8 cellular contexts compared by ENCODE assay signal in the genomic region with DNA sequence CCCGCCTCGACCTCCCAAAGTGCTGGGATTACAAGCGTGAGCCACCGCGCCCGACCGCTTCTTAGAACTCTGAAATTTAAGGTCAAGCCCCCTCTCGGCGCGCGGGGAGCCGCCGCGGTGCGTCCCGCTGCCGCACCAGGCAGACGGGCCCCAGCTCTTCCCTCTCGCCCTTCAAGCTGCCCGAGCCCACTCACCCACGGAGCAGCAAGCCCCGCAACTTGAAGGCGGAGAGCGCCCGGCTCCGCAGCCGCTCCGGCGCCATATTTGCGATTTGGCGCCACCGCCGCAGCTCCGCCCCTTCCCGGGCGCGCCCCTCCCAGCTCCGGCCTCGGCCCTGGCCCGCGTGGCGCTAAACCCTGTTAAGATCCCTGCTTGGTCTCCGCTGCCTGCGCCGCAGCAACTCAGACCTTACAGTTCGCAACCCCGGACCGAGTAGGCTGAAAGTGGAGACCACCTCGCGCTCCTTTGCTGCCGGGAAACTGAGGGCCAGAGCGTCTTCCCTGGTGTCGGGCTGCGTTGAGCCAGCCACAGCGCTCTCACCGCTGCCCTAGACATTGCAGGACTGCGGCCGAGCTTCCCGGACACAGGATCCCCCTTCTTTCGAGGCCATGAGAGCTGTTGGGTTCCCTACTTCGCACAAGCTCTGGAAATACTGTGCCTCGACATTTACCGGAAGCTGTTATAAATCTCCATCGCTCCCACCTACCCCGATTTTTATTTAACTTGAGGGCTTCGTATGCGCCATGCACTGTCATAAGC. TPM values are rescaled to one million over a fixed set of nuclear protein-coding genes. Genes with fewer than 3 reads are reported as not detected.
DNase-seq lines count a peak whose midpoint lies in the region; ATAC-seq lines count a peak whose summit lies in the region.

POLE2 (minus strand) TSS at position 273 of the 759 bp plus-strand sequence; CDS start at position 262, 11 bp downstream.

- peaks cover 12% of the 10 kb centered on the region for H3K36me3 Mint-ChIP-seq in activated CD4-positive, alpha-beta T cell treated with anti-CD3 and anti-CD28 coated beads for 36 hours (ENCODE audit: low read depth)

- CTCF ChIA-PET in activated CD4-positive, alpha-beta T cell treated with anti-CD3 and anti-CD28 coated beads for 36 hours (lab: Charles Lee) = interaction anchor here (0.6 to 2.6 kb wide), 10 partner anchors 10 to 1074 kb away, joined by 3 to 10 read pairs (median 4); partner anchors contain the start of genes KLHDC2, MGAT2, NEMF and RPL36AL

- H3K4me3 Mint-ChIP-seq in activated CD4-positive, alpha-beta T cell treated with anti-CD3 and anti-CD28 coated beads for 36 hours = peak within 1 kb of the TSS; percentile 87

- peak within 1 kb of the TSS; percentile 87 for H3K27ac Mint-ChIP-seq in activated CD4-positive, alpha-beta T cell treated with anti-CD3 and anti-CD28 coated beads for 36 hours

- intact Hi-C loops in activated CD4-positive, alpha-beta T cell treated with anti-CD3 and anti-CD28 coated beads for 36 hours (cut with DNase I, micrococcal nuclease) = loop anchor here (1.0 to 10.0 kb wide), 6 partner anchors 53 to 1137 kb away; partner anchors contain the start of genes DNAAF2 (in 1 of the 2), KLHDC2 (in 1 of the 2), RPS29 (in 1 of the 2) and SOS2 (in 1 of the 2)
- intact Hi-C loops in left colon (cut with DNase I, micrococcal nuclease) = no loop called here

- peaks cover 40% of the 10 kb centered on the region for H3K4me1 Mint-ChIP-seq in activated CD4-positive, alpha-beta T cell treated with anti-CD3 and anti-CD28 coated beads for 36 hours

- H3K27me3 Mint-ChIP-seq in activated CD4-positive, alpha-beta T cell treated with anti-CD3 and anti-CD28 coated beads for 36 hours = no peaks in the 10 kb centered on the region

- ATAC-seq in GM18873 (IDR thresholded peaks at IDR 0.05; ENCODE audit: low FRiP score, unreplicated experiment) = peak; percentile 65
- peak; percentile 81 for ATAC-seq in HG03135 (IDR thresholded peaks at IDR 0.05; ENCODE audit: unreplicated experiment)
- ATAC-seq in activated CD4-positive, alpha-beta T cell treated with anti-CD3 and anti-CD28 coated beads for 36 hours = peak; percentile 85
- peak; percentile 87 for ATAC-seq in left colon

- H3K27ac ChIP-seq in cingulate gyrus (ENCODE audit: low read depth, low read length) = peak within 1 kb of the TSS; percentile 84

- DNase-seq in AG08396 (ENCODE audit: low spot score) (peak; percentile 86), NCI-H446 (lab: John Stamatoyannopoulos, UW) (peak; percentile 63 to 82), left colon (peak; percentile 61 to 82)
- peak; percentile 88 for DNase-seq in activated CD4-positive, alpha-beta T cell treated with anti-CD3 and anti-CD28 coated beads for 36 hours
- peak; percentile 66 to 79 for DNase-seq in stimulated activated CD4-positive, alpha-beta T cell treated with anti-CD3 and anti-CD28 coated beads, Interleukin-1b, Interleukin-23, amount 100 ng/mL, for 4 hours (ENCODE audit: low read depth in 2 of 2)

- H3K9me3 Mint-ChIP-seq in activated CD4-positive, alpha-beta T cell treated with anti-CD3 and anti-CD28 coated beads for 36 hours (ENCODE audit: low read depth) = no peaks in the 10 kb centered on the region

- POLR2A ChIA-PET in activated CD4-positive, alpha-beta T cell treated with anti-CD3 and anti-CD28 coated beads for 36 hours (lab: Charles Lee) = interaction anchor here (0.9 to 1.4 kb wide), 4 partner anchors 52 to 80 kb away, joined by 3 to 10 read pairs (median 5); partner anchors contain the start of genes KLHDC2, MGAT2 and RPL36AL

RNA-seq across cellular contexts. Expression of gene POLE2, which starts in this region (rescaled TPM):
- 10 to 100 TPM; 43.0 to 46.5 TPM for total RNA-seq in activated CD4-positive, alpha-beta T cell treated with anti-CD3 and anti-CD28 coated beads for 36 hours
- total RNA-seq in left colon = 1 to 10 TPM; 2.5 to 7.8 TPM

Comparison
In these comparisons a context has a peak if more than half of its experiments do, and no peak if none do; other contexts are left out.
1. Peak in every context shown above with its lines: DNase-seq, ATAC-seq and H3K27ac ChIP-seq.
2. RNA of gene POLE2 (total RNA-seq): 43.0 to 46.5 TPM in activated CD4-positive, alpha-beta T cell treated with anti-CD3 and anti-CD28 coated beads for 36 hours; 2.5 to 7.8 TPM in left colon; every median in the first group is over 4 times any median in the second.
3. intact Hi-C loops: an anchor here in activated CD4-positive, alpha-beta T cell treated with anti-CD3 and anti-CD28 coated beads for 36 hours (1.0 to 10.0 kb wide); none called in left colon.